In genomic region chr9:121267689-121268597, GRCh38 we compare ENCODE assay signal across 1 cellular context.
A peak's percentile ranks its signal among the peaks of the same experiment; 100 is the strongest.
TF ChIP-seq lines count a peak whose summit lies in the region.

Gene GSN, plus strand, starts transcription at chr9:121268162. Its CDS starts 33,810 bp downstream, at chr9:121301972.

TF ChIP-seq in K562, 482 proteins besides CTCF, POLR2A, EP300 and RAD21 (continued from another document and continues in another):
- TF ChIP-seq, protein P1, sequence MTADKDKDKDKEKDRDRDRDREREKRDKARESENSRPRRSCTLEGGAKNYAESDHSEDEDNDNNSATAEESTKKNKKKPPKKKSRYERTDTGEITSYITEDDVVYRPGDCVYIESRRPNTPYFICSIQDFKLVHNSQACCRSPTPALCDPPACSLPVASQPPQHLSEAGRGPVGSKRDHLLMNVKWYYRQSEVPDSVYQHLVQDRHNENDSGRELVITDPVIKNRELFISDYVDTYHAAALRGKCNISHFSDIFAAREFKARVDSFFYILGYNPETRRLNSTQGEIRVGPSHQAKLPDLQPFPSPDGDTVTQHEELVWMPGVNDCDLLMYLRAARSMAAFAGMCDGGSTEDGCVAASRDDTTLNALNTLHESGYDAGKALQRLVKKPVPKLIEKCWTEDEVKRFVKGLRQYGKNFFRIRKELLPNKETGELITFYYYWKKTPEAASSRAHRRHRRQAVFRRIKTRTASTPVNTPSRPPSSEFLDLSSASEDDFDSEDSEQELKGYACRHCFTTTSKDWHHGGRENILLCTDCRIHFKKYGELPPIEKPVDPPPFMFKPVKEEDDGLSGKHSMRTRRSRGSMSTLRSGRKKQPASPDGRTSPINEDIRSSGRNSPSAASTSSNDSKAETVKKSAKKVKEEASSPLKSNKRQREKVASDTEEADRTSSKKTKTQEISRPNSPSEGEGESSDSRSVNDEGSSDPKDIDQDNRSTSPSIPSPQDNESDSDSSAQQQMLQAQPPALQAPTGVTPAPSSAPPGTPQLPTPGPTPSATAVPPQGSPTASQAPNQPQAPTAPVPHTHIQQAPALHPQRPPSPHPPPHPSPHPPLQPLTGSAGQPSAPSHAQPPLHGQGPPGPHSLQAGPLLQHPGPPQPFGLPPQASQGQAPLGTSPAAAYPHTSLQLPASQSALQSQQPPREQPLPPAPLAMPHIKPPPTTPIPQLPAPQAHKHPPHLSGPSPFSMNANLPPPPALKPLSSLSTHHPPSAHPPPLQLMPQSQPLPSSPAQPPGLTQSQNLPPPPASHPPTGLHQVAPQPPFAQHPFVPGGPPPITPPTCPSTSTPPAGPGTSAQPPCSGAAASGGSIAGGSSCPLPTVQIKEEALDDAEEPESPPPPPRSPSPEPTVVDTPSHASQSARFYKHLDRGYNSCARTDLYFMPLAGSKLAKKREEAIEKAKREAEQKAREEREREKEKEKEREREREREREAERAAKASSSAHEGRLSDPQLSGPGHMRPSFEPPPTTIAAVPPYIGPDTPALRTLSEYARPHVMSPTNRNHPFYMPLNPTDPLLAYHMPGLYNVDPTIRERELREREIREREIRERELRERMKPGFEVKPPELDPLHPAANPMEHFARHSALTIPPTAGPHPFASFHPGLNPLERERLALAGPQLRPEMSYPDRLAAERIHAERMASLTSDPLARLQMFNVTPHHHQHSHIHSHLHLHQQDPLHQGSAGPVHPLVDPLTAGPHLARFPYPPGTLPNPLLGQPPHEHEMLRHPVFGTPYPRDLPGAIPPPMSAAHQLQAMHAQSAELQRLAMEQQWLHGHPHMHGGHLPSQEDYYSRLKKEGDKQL (CRISPR knock-in tag; IDR thresholded peaks at IDR 0.05; ENCODE audit: borderline replicate concordance) = no peak
- TF ChIP-seq ZHX1 (conservative IDR thresholded peaks at IDR 0.05; ENCODE audit: low read length) (no peak), BCOR (IDR thresholded peaks at IDR 0.05) (0 out of 2 replicates have a peak, but pooled peaks have one; percentile 12), HIVEP1 (CRISPR knock-in tag; IDR thresholded peaks at IDR 0.05) (no peak), CBFB (CRISPR knock-in tag; IDR thresholded peaks at IDR 0.05) (no peak), ZBTB9 (CRISPR knock-in tag; IDR thresholded peaks at IDR 0.05) (no peak), HBP1 (CRISPR knock-in tag; IDR thresholded peaks at IDR 0.05) (no peak), CXXC5 (CRISPR knock-in tag; IDR thresholded peaks at IDR 0.05) (peak; percentile 41; the same call in 1 of the 2 replicates), TCF7L2 (IDR thresholded peaks at IDR 0.05; ENCODE audit: low read depth, low read length) (no peak), ZSCAN32 (CRISPR knock-in tag; IDR thresholded peaks at IDR 0.05) (no peak), ZC3H11A (IDR thresholded peaks at IDR 0.05; ENCODE audit: low read depth, low read length) (no peak), IRF2 (CRISPR knock-in tag; IDR thresholded peaks at IDR 0.05) (no peak), KLF13 (tag; IDR thresholded peaks at IDR 0.05; ENCODE audit: borderline replicate concordance, low read depth) (no peak), CCNT2 (IDR thresholded peaks at IDR 0.05; ENCODE audit: borderline replicate concordance, extremely low read depth, insufficient read length, low read depth, low read length) (no peak), ZNF780A (CRISPR knock-in tag; IDR thresholded peaks at IDR 0.05) (no peak), TFAM (CRISPR knock-in tag; conservative IDR thresholded peaks at IDR 0.05) (no peak), SRSF9 (IDR thresholded peaks at IDR 0.05; ENCODE audit: borderline replicate concordance, low read depth, low read length) (no peak), ZEB2 (IDR thresholded peaks at IDR 0.05) (no peak), RUNX1 (IDR thresholded peaks at IDR 0.05; ENCODE audit: low read depth) (no peak), XRCC4 (IDR thresholded peaks at IDR 0.05; ENCODE audit: extremely low read depth, insufficient read depth, insufficient read length) (no peak), TGIF2 (CRISPR knock-in tag; IDR thresholded peaks at IDR 0.05) (no peak), ZBTB43 (CRISPR knock-in tag; IDR thresholded peaks at IDR 0.05) (no peak), ZNF639 (CRISPR knock-in tag; conservative IDR thresholded peaks at IDR 0.05 in 1 of 2, IDR thresholded peaks at IDR 0.05 in 1 of 2) (no peak), POLR2H (tag; IDR thresholded peaks at IDR 0.05; ENCODE audit: low read depth) (no peak), CEBPG (CRISPR knock-in tag; IDR thresholded peaks at IDR 0.05) (no peak), CEBPG (tag; conservative IDR thresholded peaks at IDR 0.05 in 1 of 2, IDR thresholded peaks at IDR 0.05 in 1 of 2) (no peak), LEF1 (IDR thresholded peaks at IDR 0.05) (no peak), DDX20 (tag; IDR thresholded peaks at IDR 0.05; ENCODE audit: low read depth) (no peak), HNRNPK (IDR thresholded peaks at IDR 0.05; ENCODE audit: low read depth, low read length, poor library complexity, severe bottlenecking) (peak; percentile 70)
- TF ChIP-seq, protein P2, sequence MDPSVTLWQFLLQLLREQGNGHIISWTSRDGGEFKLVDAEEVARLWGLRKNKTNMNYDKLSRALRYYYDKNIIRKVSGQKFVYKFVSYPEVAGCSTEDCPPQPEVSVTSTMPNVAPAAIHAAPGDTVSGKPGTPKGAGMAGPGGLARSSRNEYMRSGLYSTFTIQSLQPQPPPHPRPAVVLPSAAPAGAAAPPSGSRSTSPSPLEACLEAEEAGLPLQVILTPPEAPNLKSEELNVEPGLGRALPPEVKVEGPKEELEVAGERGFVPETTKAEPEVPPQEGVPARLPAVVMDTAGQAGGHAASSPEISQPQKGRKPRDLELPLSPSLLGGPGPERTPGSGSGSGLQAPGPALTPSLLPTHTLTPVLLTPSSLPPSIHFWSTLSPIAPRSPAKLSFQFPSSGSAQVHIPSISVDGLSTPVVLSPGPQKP (CRISPR knock-in tag; IDR thresholded peaks at IDR 0.05) = no peak
- TF ChIP-seq, protein P3, sequence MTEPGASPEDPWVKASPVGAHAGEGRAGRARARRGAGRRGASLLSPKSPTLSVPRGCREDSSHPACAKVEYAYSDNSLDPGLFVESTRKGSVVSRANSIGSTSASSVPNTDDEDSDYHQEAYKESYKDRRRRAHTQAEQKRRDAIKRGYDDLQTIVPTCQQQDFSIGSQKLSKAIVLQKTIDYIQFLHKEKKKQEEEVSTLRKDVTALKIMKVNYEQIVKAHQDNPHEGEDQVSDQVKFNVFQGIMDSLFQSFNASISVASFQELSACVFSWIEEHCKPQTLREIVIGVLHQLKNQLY (CRISPR knock-in tag; conservative IDR thresholded peaks at IDR 0.05) = no peak
- TF ChIP-seq, protein P4, sequence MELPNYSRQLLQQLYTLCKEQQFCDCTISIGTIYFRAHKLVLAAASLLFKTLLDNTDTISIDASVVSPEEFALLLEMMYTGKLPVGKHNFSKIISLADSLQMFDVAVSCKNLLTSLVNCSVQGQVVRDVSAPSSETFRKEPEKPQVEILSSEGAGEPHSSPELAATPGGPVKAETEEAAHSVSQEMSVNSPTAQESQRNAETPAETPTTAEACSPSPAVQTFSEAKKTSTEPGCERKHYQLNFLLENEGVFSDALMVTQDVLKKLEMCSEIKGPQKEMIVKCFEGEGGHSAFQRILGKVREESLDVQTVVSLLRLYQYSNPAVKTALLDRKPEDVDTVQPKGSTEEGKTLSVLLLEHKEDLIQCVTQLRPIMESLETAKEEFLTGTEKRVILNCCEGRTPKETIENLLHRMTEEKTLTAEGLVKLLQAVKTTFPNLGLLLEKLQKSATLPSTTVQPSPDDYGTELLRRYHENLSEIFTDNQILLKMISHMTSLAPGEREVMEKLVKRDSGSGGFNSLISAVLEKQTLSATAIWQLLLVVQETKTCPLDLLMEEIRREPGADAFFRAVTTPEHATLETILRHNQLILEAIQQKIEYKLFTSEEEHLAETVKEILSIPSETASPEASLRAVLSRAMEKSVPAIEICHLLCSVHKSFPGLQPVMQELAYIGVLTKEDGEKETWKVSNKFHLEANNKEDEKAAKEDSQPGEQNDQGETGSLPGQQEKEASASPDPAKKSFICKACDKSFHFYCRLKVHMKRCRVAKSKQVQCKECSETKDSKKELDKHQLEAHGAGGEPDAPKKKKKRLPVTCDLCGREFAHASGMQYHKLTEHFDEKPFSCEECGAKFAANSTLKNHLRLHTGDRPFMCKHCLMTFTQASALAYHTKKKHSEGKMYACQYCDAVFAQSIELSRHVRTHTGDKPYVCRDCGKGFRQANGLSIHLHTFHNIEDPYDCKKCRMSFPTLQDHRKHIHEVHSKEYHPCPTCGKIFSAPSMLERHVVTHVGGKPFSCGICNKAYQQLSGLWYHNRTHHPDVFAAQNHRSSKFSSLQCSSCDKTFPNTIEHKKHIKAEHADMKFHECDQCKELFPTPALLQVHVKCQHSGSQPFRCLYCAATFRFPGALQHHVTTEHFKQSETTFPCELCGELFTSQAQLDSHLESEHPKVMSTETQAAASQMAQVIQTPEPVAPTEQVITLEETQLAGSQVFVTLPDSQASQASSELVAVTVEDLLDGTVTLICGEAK (IDR thresholded peaks at IDR 0.05) = peak; percentile 32; the same call in 1 of the 2 replicates
- TF ChIP-seq, protein P4 (CRISPR knock-in tag; IDR thresholded peaks at IDR 0.05) = no peak
